ENCODE assay signal across 8 cellular contexts in genomic region chr3:169148448-169149348, GRCh38.
DNase-seq lines count a peak whose midpoint lies in the region; ATAC-seq, FAIRE-seq and TF ChIP-seq lines count a peak whose summit lies in the region.

No MANE protein-coding gene starts in this region.

- intact Hi-C loops in dendritic cell treated with granulocyte-macrophage colony-stimulating factor and Interleukin-4, amounts not matched to agents 40 ng/mL and 50 ng/mL, for 4 days (cut with micrococcal nuclease) = no loop called here

- no peaks in the 10 kb centered on the region for H3K9me2 ChIP-seq in neural cell (ENCODE audit: insufficient read depth, low read length)

- ATAC-seq in HG02981 (IDR thresholded peaks at IDR 0.05; ENCODE audit: unreplicated experiment) (peak; percentile 8), GM18502 (IDR thresholded peaks at IDR 0.05; ENCODE audit: poor library complexity, unreplicated experiment) (no peak), GM21619 (IDR thresholded peaks at IDR 0.05; ENCODE audit: unreplicated experiment) (no peak)

- peak overlapping the region; percentile 58 for H3K4me3 ChIP-seq in neural cell (ENCODE audit: low read length)

- H2AFZ ChIP-seq in neural cell (ENCODE audit: low read depth, low read length) = no peak overlapping the region

- H3K27me3 ChIP-seq in neural cell (ENCODE audit: insufficient read depth, low read depth, low read length) = peaks cover 47% of the 10 kb centered on the region

- H3K4me3 Mint-ChIP-seq in dendritic cell treated with granulocyte-macrophage colony-stimulating factor and Interleukin-4, amounts not matched to agents 40 ng/mL and 50 ng/mL, for 4 days = peak overlapping the region; percentile 46

- H3F3A ChIP-seq in neural cell (ENCODE audit: insufficient read depth, low read length, poor library complexity, severe bottlenecking) = no peaks in the 10 kb centered on the region

- no peak for TF ChIP-seq EP300 in neural cell (conservative IDR thresholded peaks at IDR 0.05; ENCODE audit: poor library complexity, severe bottlenecking)

- no peak for TF ChIP-seq RAD21 in neural cell (conservative IDR thresholded peaks at IDR 0.05)

- H3K36me3 ChIP-seq in neural cell (ENCODE audit: insufficient read depth, low read length) = no peaks in the 10 kb centered on the region

- DNase-seq in NK-92 (lab: John Stamatoyannopoulos, UW; ENCODE audit: unreplicated experiment) (no peak), DMS79 treated with DMSO at 0.1 percent for 48 hours (lab: John Stamatoyannopoulos, UW) (no peak)

- no peak overlapping the region for H3K4me2 ChIP-seq in neural cell (ENCODE audit: low read length)

- peaks cover 63% of the 10 kb centered on the region for H3K27me3 Mint-ChIP-seq in dendritic cell treated with granulocyte-macrophage colony-stimulating factor and Interleukin-4, amounts not matched to agents 40 ng/mL and 50 ng/mL, for 4 days

- peaks cover 30% of the 10 kb centered on the region for H3K4me1 Mint-ChIP-seq in dendritic cell treated with granulocyte-macrophage colony-stimulating factor and Interleukin-4, amounts not matched to agents 40 ng/mL and 50 ng/mL, for 4 days (ENCODE audit: low read depth)

- no peak overlapping the region for H3K9ac ChIP-seq in neural cell (ENCODE audit: low read length)

- H3K9me3 ChIP-seq in neural cell (ENCODE audit: low read length) = no peaks in the 10 kb centered on the region

- H3K79me2 ChIP-seq in neural cell (replicated peaks; ENCODE audit: insufficient read depth, low read length) = no peaks in the 10 kb centered on the region

- no peak for TF ChIP-seq CTCF in neural cell (IDR thresholded peaks at IDR 0.05; ENCODE audit: poor library complexity, severe bottlenecking)

- peak; percentile 17 for FAIRE-seq in G401.6 (lab: Jason Lieb, UNC)

- no peaks in the 10 kb centered on the region for H3K36me3 Mint-ChIP-seq in dendritic cell treated with granulocyte-macrophage colony-stimulating factor and Interleukin-4, amounts not matched to agents 40 ng/mL and 50 ng/mL, for 4 days (ENCODE audit: low read depth)

- no peaks in the 10 kb centered on the region for H3K9me3 Mint-ChIP-seq in dendritic cell treated with granulocyte-macrophage colony-stimulating factor and Interleukin-4, amounts not matched to agents 40 ng/mL and 50 ng/mL, for 4 days

- H3K27ac ChIP-seq in neural cell (ENCODE audit: low read length) = no peak overlapping the region

- no peaks in the 10 kb centered on the region for H4K20me1 ChIP-seq in neural cell (ENCODE audit: insufficient read depth)

- no peak overlapping the region for H3K27ac Mint-ChIP-seq in dendritic cell treated with granulocyte-macrophage colony-stimulating factor and Interleukin-4, amounts not matched to agents 40 ng/mL and 50 ng/mL, for 4 days

TF ChIP-seq in neural cell, 6 proteins besides CTCF, POLR2A, EP300 and RAD21:
- TF ChIP-seq SMC3 (conservative IDR thresholded peaks at IDR 0.05; ENCODE audit: poor library complexity) (no peak), POLR2AphosphoS5 (IDR thresholded peaks at IDR 0.05) (no peak), MXI1 (conservative IDR thresholded peaks at IDR 0.05; ENCODE audit: poor library complexity, severe bottlenecking) (no peak), REST (IDR thresholded peaks at IDR 0.05; ENCODE audit: borderline replicate concordance) (no peak), EZH2 (IDR thresholded peaks at IDR 0.05; ENCODE audit: borderline replicate concordance, insufficient read depth, low read length, poor library complexity, severe bottlenecking) (no peak)
